In the genomic region with DNA sequence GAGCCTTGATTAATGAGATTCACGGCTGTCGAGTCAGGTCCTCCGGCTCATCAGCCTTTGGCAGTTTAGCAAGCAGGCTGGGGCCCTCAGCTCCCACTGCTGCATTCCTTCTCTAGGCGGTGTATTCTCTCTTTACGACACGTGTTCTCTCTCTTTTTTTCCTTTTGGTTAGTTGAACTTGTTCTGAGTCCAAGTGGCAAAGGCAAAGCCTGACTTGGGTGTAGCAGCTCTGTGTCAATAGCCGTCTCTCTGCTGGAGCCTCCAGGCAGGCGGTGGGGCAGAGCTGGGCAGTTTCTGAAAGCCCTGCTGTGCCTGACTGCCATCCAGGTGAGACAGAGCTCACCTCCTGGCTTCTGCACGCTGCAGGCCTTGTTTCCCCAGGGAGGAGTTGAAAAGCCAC, we compare ENCODE assay signal across 9 cellular contexts. TPM values are rescaled to one million over a fixed set of nuclear protein-coding genes. Genes with fewer than 3 reads are reported as not detected.
DNase-seq lines count a peak whose midpoint lies in the region; ATAC-seq and TF ChIP-seq lines count a peak whose summit lies in the region.
"Had no signal": no experiment of that assay in that cellular context is flagged by ENCODE, and none has a peak within 500 bp of the region (broad histone marks: within the 10 kb centered on the region; RNA-seq: fewer than 3 reads in every experiment).

No MANE protein-coding gene starts in this region.

- H3K36me3 Mint-ChIP-seq in progenitor cell of endocrine pancreas (ENCODE audit: insufficient read depth) = peaks cover 9% of the 10 kb centered on the region

- CTCF ChIA-PET in HEK293 (lab: Yijun Ruan, JAX) = interaction anchor here (0.6 to 1.6 kb wide), 3 partner anchors 10 to 69 kb away, joined by 3 to 4 read pairs (median 4); no protein-coding TSS in a partner anchor

- TF ChIP-seq CTCF in HEK293 (tag by site-specific recombination; IDR thresholded peaks at IDR 0.05) (no peak), Peyer's patch (IDR thresholded peaks at IDR 0.05) (peak in 1 of 6 experiments; percentile 8), gastroesophageal sphincter (IDR thresholded peaks at IDR 0.05) (no peak), progenitor cell of endocrine pancreas (IDR thresholded peaks at IDR 0.05; ENCODE audit: unreplicated experiment) (no peak)

- H3K9me3 Mint-ChIP-seq in progenitor cell of endocrine pancreas (ENCODE audit: low read depth) = no peaks in the 10 kb centered on the region

- TF ChIP-seq POLR2A in Peyer's patch (IDR thresholded peaks at IDR 0.05) (peak; percentile 42 to 67), gastroesophageal sphincter (IDR thresholded peaks at IDR 0.05) (no peak)

- H3K27me3 ChIP-seq in Peyer's patch (no peaks in the 10 kb centered on the region), gastroesophageal sphincter (no peaks in the 10 kb centered on the region)

- H3K4me1 ChIP-seq in HEK293 (ENCODE audit: control insufficient read depth, insufficient read depth, low read length) (peaks cover 16% of the 10 kb centered on the region), Peyer's patch (peaks cover 2 to 60% (median 14%) of the 10 kb centered on the region in 4 donors), gastroesophageal sphincter (peaks cover 7 to 94% (median 52%) of the 10 kb centered on the region in 3 donors)

- no peak for TF ChIP-seq EP300 in gastroesophageal sphincter (IDR thresholded peaks at IDR 0.05)

- peak overlapping the region; percentile 45 for H3K4me3 Mint-ChIP-seq in progenitor cell of endocrine pancreas (ENCODE audit: low read depth)

- peaks cover 0 to 8% of the 10 kb centered on the region in 2 experiments; a peak in 2 of 3 replicates for H3K36me3 ChIP-seq in HEK293 (ENCODE audit: control insufficient read depth in 2 of 2, insufficient read depth in 1 of 2, low read length in 2 of 2)
- H3K36me3 ChIP-seq in Peyer's patch = peaks cover 0 to 13% (median 0%) of the 10 kb centered on the region in 3 donors
- peaks cover 0 to 17% of the 10 kb centered on the region in 2 donors for H3K36me3 ChIP-seq in gastroesophageal sphincter

- ATAC-seq in gastroesophageal sphincter (peak; percentile 75), GM21529 (IDR thresholded peaks at IDR 0.05; ENCODE audit: unreplicated experiment) (no peak), HG03025 (IDR thresholded peaks at IDR 0.05; ENCODE audit: low FRiP score, unreplicated experiment) (no peak), GM18858 (IDR thresholded peaks at IDR 0.05; ENCODE audit: unreplicated experiment) (no peak)

- DNase-seq in Peyer's patch (peak in 2 of 3 donors; percentile 68 to 78), progenitor cell of endocrine pancreas (ENCODE audit: low spot score, unreplicated experiment) (no peak), OCI-M1 (lab: John Stamatoyannopoulos, UW) (no peak)
- DNase-seq: activated CD8-positive, alpha-beta memory T cell treated with anti-CD3 and anti-CD28 coated beads, Interleukin-2, amount 50 U/mL, for 48 hours had no signal

- peak overlapping the region; percentile 97 for H3K27ac Mint-ChIP-seq in progenitor cell of endocrine pancreas

- no peaks in the 10 kb centered on the region for H3K27me3 Mint-ChIP-seq in progenitor cell of endocrine pancreas

- POLR2A ChIA-PET in HEK293 (lab: Yijun Ruan, JAX) = interaction anchor here (1.0 kb wide), 1 partner anchor 46 kb away, joined by 4 read pairs; the partner anchor contains the start of gene SUSD6

- H3K9me3 ChIP-seq in HEK293 (ENCODE audit: control insufficient read depth, insufficient read depth, low read depth, low read length) (no peaks in the 10 kb centered on the region), Peyer's patch (no peaks in the 10 kb centered on the region), gastroesophageal sphincter (no peaks in the 10 kb centered on the region)

- WGBS in gastroesophageal sphincter (ENCODE audit: low coverage in 1 of 2), 2 donors = 13% methylated on average over 3 of the region's 9 CpGs; no CpG with 5 or more reads in 1 of the 2 donors

- H3K4me1 Mint-ChIP-seq in progenitor cell of endocrine pancreas (ENCODE audit: low read depth) = peaks cover 46% of the 10 kb centered on the region

- H3K4me3 ChIP-seq in HEK293 (ENCODE audit: low read depth, low read length) (no peak overlapping the region), Peyer's patch (peak overlapping the region in 2 of 4 donors; percentile 22 to 25), gastroesophageal sphincter (peak overlapping the region in 1 of 2 donors; percentile 7)

- H3K27ac ChIP-seq in HEK293 (ENCODE audit: extremely low read depth, low read depth, low read length) = no peak overlapping the region
- H3K27ac ChIP-seq in Peyer's patch = peak overlapping the region in 3 of 4 donors; percentile 56 to 90 (median 85)
- H3K27ac ChIP-seq in gastroesophageal sphincter = peak overlapping the region in 3 of 4 donors; percentile 53 to 68 (median 60)

TF ChIP-seq in HEK293, 187 proteins besides CTCF, POLR2A, EP300 and RAD21:
- peak; percentile 79 for TF ChIP-seq ZIC2 (tag by site-specific recombination; IDR thresholded peaks at IDR 0.05)
- TF ChIP-seq ZBTB21 (tag by site-specific recombination; IDR thresholded peaks at IDR 0.05) = no peak
- TF ChIP-seq ZNF292 (tag by site-specific recombination; IDR thresholded peaks at IDR 0.05; ENCODE audit: borderline replicate concordance, low read depth) = no peak
- peak; percentile 78 for TF ChIP-seq KLF1 (tag by site-specific recombination; IDR thresholded peaks at IDR 0.05)

RNA-seq across cellular contexts. Expression of gene SUSD6, which starts 46.6 kb away (rescaled TPM):
- 100 to 1,000 TPM in 3 of 4 donors, 10 to 100 TPM in 1; 33.8 to 125 (median 113) TPM for total RNA-seq in Peyer's patch
- 10 to 100 TPM; 24.4 to 40.6 (median 38.5) TPM for total RNA-seq in gastroesophageal sphincter
- total RNA-seq in progenitor cell of endocrine pancreas = 21.0 and 22.3 TPM in 2 replicates

Comparison
In these comparisons a context has a peak if more than half of its experiments do, and no peak if none do; other contexts are left out.
1. DNase-seq: peak in Peyer's patch (2 of 3); none in progenitor cell of endocrine pancreas (single experiment) and OCI-M1 (single experiment).
2. POLR2A ChIP-seq: peak in Peyer's patch (2 of 2); none in gastroesophageal sphincter (0 of 2).